In genomic region chr10:31853629-31854028, GRCh38 we compare ENCODE assay signal across 39 cellular contexts.
"Had no signal": no experiment of that assay in that cellular context is flagged by ENCODE, and none has a peak within 500 bp of the region (broad histone marks: within the 10 kb centered on the region; RNA-seq: fewer than 3 reads in every experiment).

No MANE protein-coding gene starts in this region.

- H3K4me1 Mint-ChIP-seq: brain had no signal

- H3K27me3 Mint-ChIP-seq: activated naive CD4-positive, alpha-beta T cell treated with anti-CD3 and anti-CD28 coated beads, Interleukin-2, amount 10 ng/mL, durations not matched to agents 7 days and 5 days; activated naive CD4-positive, alpha-beta T cell treated with anti-CD3 and anti-CD28 coated beads, Interleukin-2, amount 50 U/mL, for 24 hours; activated naive CD8-positive, alpha-beta T cell; activated naive CD8-positive, alpha-beta T cell treated with anti-CD3 and anti-CD28 coated beads for 36 hours; activated naive CD8-positive, alpha-beta T cell treated with anti-CD3 and anti-CD28 coated beads, Interleukin-2, amount 10 ng/mL, durations not matched to agents 7 days and 5 days; activated naive CD8-positive, alpha-beta T cell treated with anti-CD3 and anti-CD28 coated beads, Interleukin-2, amount 50 U/mL, for 24 hours; activated T-cell treated with anti-CD3 and anti-CD28 coated beads, Interleukin-2, amount 50 U/mL, for 24 hours; brain; central memory CD8-positive, alpha-beta T cell had no signal

- H3K4me1 ChIP-seq: ascending aorta, breast epithelium had no signal

- FAIRE-seq: astrocyte, bronchial epithelial cell had no signal

- H3K4me3 Mint-ChIP-seq: activated naive CD4-positive, alpha-beta T cell treated with anti-CD3 and anti-CD28 coated beads for 36 hours; activated naive CD4-positive, alpha-beta T cell treated with anti-CD3 and anti-CD28 coated beads, Interleukin-2, amount 10 ng/mL, durations not matched to agents 7 days and 5 days; activated naive CD4-positive, alpha-beta T cell treated with anti-CD3 and anti-CD28 coated beads, Interleukin-2, amount 50 U/mL, for 24 hours; activated naive CD8-positive, alpha-beta T cell; activated naive CD8-positive, alpha-beta T cell treated with anti-CD3 and anti-CD28 coated beads for 36 hours; activated naive CD8-positive, alpha-beta T cell treated with anti-CD3 and anti-CD28 coated beads, Interleukin-2, amount 10 ng/mL, durations not matched to agents 7 days and 5 days; activated naive CD8-positive, alpha-beta T cell treated with anti-CD3 and anti-CD28 coated beads, Interleukin-2, amount 50 U/mL, for 24 hours; activated T-cell treated with anti-CD3 and anti-CD28 coated beads, Interleukin-2, amount 50 U/mL, for 24 hours; activated T-cell treated with anti-CD3 and anti-CD28 coated beads, Interleukin-2, amount 50 U/mL, for 4 hours; activated T-cell treated with anti-CD3 and anti-CD28 coated beads, Interleukin-2, amount 50 U/mL, for 72 hours; activated T-helper 1 cell treated with anti-CD3 and anti-CD28 coated beads, Interleukin-12 subunit alpha, Interleukin-12 subunit beta, Interleukin-2, Interleukin-4 antibody, amounts not matched to agents 30 ng/mL and 10 ng/mL and 1 ng/mL, durations not matched to agents 14 hours and 24 hours and 36 hours; brain; central memory CD8-positive, alpha-beta T cell had no signal

- H3K27ac ChIP-seq: adrenal gland, ascending aorta, body of pancreas, brain microvascular endothelial cell, breast epithelium, cardiac muscle cell had no signal

- DNase-seq: activated effector memory CD4-positive, alpha-beta T cell treated with anti-CD3 and anti-CD28 coated beads, Interleukin-2, amount 50 U/mL, for 16 hours; activated effector memory CD4-positive, alpha-beta T cell treated with Interleukin-2 at 50 U/mL for 16 hours; activated gamma-delta T cell; activated gamma-delta T cell treated with Interleukin-2 at 50 U/mL for 16 hours; activated naive CD4-positive, alpha-beta T cell; activated naive CD4-positive, alpha-beta T cell treated with anti-CD3 and anti-CD28 coated beads for 36 hours; activated naive CD4-positive, alpha-beta T cell treated with anti-CD3 and anti-CD28 coated beads, Interleukin-2, amount 10 ng/mL, durations not matched to agents 7 days and 5 days; activated naive CD4-positive, alpha-beta T cell treated with anti-CD3 and anti-CD28 coated beads, Interleukin-2, amount 50 U/mL, for 16 hours; activated naive CD4-positive, alpha-beta T cell treated with Interleukin-2 at 50 U/mL for 16 hours; activated naive CD8-positive, alpha-beta T cell treated with anti-CD3 and anti-CD28 coated beads for 36 hours; activated naive CD8-positive, alpha-beta T cell treated with anti-CD3 and anti-CD28 coated beads, Interleukin-2, amount 10 ng/mL, durations not matched to agents 7 days and 5 days; activated naive CD8-positive, alpha-beta T cell treated with anti-CD3 and anti-CD28 coated beads, Interleukin-2, amount 50 U/mL, for 24 hours; activated T-cell treated with anti-CD3 and anti-CD28 coated beads, Interleukin-2, amount 50 U/mL, for 1 hour; activated T-cell treated with anti-CD3 and anti-CD28 coated beads, Interleukin-2, amount 50 U/mL, for 24 hours; activated T-cell treated with anti-CD3 and anti-CD28 coated beads, Interleukin-2, amount 50 U/mL, for 4 hours; activated T-cell treated with anti-CD3 and anti-CD28 coated beads, Interleukin-2, amount 50 U/mL, for 48 hours; activated T-cell treated with anti-CD3 and anti-CD28 coated beads, Interleukin-2, amount 50 U/mL, for 72 hours; adrenal gland; amniotic stem cell; amygdala; anterior cingulate cortex; aorta; body of pancreas; brain microvascular endothelial cell; caudate nucleus; central memory CD4-positive, alpha-beta T cell; cerebellar nuclear complex had no signal

- H3K9me3 ChIP-seq: adrenal gland, ascending aorta, body of pancreas, breast epithelium had no signal

- H3K4me3 ChIP-seq: adrenal gland, ascending aorta, body of pancreas, breast epithelium, cardiac muscle cell had no signal

- H3K9me3 Mint-ChIP-seq: activated naive CD4-positive, alpha-beta T cell treated with anti-CD3 and anti-CD28 coated beads for 36 hours; activated naive CD4-positive, alpha-beta T cell treated with anti-CD3 and anti-CD28 coated beads, Interleukin-2, amount 10 ng/mL, durations not matched to agents 7 days and 5 days; activated naive CD4-positive, alpha-beta T cell treated with anti-CD3 and anti-CD28 coated beads, Interleukin-2, amount 50 U/mL, for 24 hours; activated naive CD4-positive, alpha-beta T cell treated with anti-CD3 and anti-CD28 coated beads, Interleukin-2, amount 50 U/mL, for 72 hours; activated naive CD8-positive, alpha-beta T cell treated with anti-CD3 and anti-CD28 coated beads for 36 hours; activated naive CD8-positive, alpha-beta T cell treated with anti-CD3 and anti-CD28 coated beads, Interleukin-2, amount 10 ng/mL, durations not matched to agents 7 days and 5 days; activated naive CD8-positive, alpha-beta T cell treated with anti-CD3 and anti-CD28 coated beads, Interleukin-2, amount 50 U/mL, for 24 hours; activated T-cell treated with anti-CD3 and anti-CD28 coated beads, Interleukin-2, amount 50 U/mL, for 24 hours; activated T-cell treated with anti-CD3 and anti-CD28 coated beads, Interleukin-2, amount 50 U/mL, for 4 hours; activated T-cell treated with anti-CD3 and anti-CD28 coated beads, Interleukin-2, amount 50 U/mL, for 72 hours; activated T-helper 1 cell treated with anti-CD3 and anti-CD28 coated beads, Interleukin-12 subunit alpha, Interleukin-12 subunit beta, Interleukin-2, Interleukin-4 antibody, amounts not matched to agents 30 ng/mL and 10 ng/mL and 1 ng/mL, durations not matched to agents 14 hours and 24 hours and 36 hours; activated T-helper 2 cell treated with anti-CD3 and anti-CD28 coated beads, Interferon-gamma antibody, Interleukin-2, Interleukin-4, amounts not matched to agents 10 μg/mL and 5 μg/mL and 100 μg/mL, durations not matched to agents 14 hours and 24 hours and 36 hours; central memory CD8-positive, alpha-beta T cell had no signal

- H3K27ac Mint-ChIP-seq: activated naive CD4-positive, alpha-beta T cell treated with anti-CD3 and anti-CD28 coated beads for 36 hours; activated naive CD4-positive, alpha-beta T cell treated with anti-CD3 and anti-CD28 coated beads, Interleukin-2, amount 10 ng/mL, durations not matched to agents 7 days and 5 days; activated naive CD4-positive, alpha-beta T cell treated with anti-CD3 and anti-CD28 coated beads, Interleukin-2, amount 50 U/mL, for 24 hours; activated naive CD8-positive, alpha-beta T cell; activated naive CD8-positive, alpha-beta T cell treated with anti-CD3 and anti-CD28 coated beads for 36 hours; activated naive CD8-positive, alpha-beta T cell treated with anti-CD3 and anti-CD28 coated beads, Interleukin-2, amount 10 ng/mL, durations not matched to agents 7 days and 5 days; activated naive CD8-positive, alpha-beta T cell treated with anti-CD3 and anti-CD28 coated beads, Interleukin-2, amount 50 U/mL, for 24 hours; activated T-cell treated with anti-CD3 and anti-CD28 coated beads, Interleukin-2, amount 50 U/mL, for 24 hours; activated T-cell treated with anti-CD3 and anti-CD28 coated beads, Interleukin-2, amount 50 U/mL, for 72 hours; activated T-helper 1 cell treated with anti-CD3 and anti-CD28 coated beads, Interleukin-12 subunit alpha, Interleukin-12 subunit beta, Interleukin-2, Interleukin-4 antibody, amounts not matched to agents 30 ng/mL and 10 ng/mL and 1 ng/mL, durations not matched to agents 14 hours and 24 hours and 36 hours; activated T-helper 2 cell treated with anti-CD3 and anti-CD28 coated beads, Interferon-gamma antibody, Interleukin-2, Interleukin-4, amounts not matched to agents 10 μg/mL and 5 μg/mL and 100 μg/mL, durations not matched to agents 14 hours and 24 hours and 36 hours; brain had no signal

- ATAC-seq: activated naive CD4-positive, alpha-beta T cell treated with anti-CD3 and anti-CD28 coated beads, Interleukin-2, amount 50 U/mL, for 72 hours; activated naive CD8-positive, alpha-beta T cell treated with anti-CD3 and anti-CD28 coated beads, Interleukin-2, amount 50 U/mL, for 24 hours; activated T-cell treated with anti-CD3 and anti-CD28 coated beads, Interleukin-2, amount 50 U/mL, for 4 hours; activated T-cell treated with anti-CD3 and anti-CD28 coated beads, Interleukin-2, amount 50 U/mL, for 72 hours; body of pancreas had no signal

- H3K36me3 ChIP-seq: adrenal gland, brain microvascular endothelial cell, breast epithelium, cardiac muscle cell had no signal
